18 cellular contexts compared by ENCODE assay signal in genomic region chr5:141668601-141669265, GRCh38. TPM values are rescaled to one million over a fixed set of nuclear protein-coding genes. Genes with fewer than 3 reads are reported as not detected.
DNase-seq lines count a peak whose midpoint lies in the region; ATAC-seq, FAIRE-seq and TF ChIP-seq lines count a peak whose summit lies in the region.
"Had no signal": no experiment of that assay in that cellular context is flagged by ENCODE, and none has a peak within 500 bp of the region (broad histone marks: within the 10 kb centered on the region; RNA-seq: fewer than 3 reads in every experiment).

No MANE protein-coding gene starts in this region.

- TF ChIP-seq POLR2A in GM12892 (IDR thresholded peaks at IDR 0.05; ENCODE audit: low read depth, low read length), result no peak

- POLR2A ChIA-PET in activated CD4-positive, alpha-beta T cell treated with anti-CD3 and anti-CD28 coated beads, Interleukin-2, amount 10 ng/mL, durations not matched to agents 7 days and 5 days (lab: Charles Lee), result no interaction called here

- CTCF ChIA-PET in activated CD4-positive, alpha-beta T cell treated with anti-CD3 and anti-CD28 coated beads, Interleukin-2, amount 10 ng/mL, durations not matched to agents 7 days and 5 days (lab: Charles Lee), result interaction anchor here (1.0 to 2.2 kb wide), 9 partner anchors 11 to 339 kb away, joined by 3 to 8 read pairs (median 6); partner anchors contain the start of genes DIAPH1, PCDH1 and RNF14

- no peaks in the 10 kb centered on the region for H3K9me3 Mint-ChIP-seq in activated CD4-positive, alpha-beta T cell treated with anti-CD3 and anti-CD28 coated beads, Interleukin-2, amount 10 ng/mL, durations not matched to agents 7 days and 5 days
- no peaks in the 10 kb centered on the region for H3K9me3 Mint-ChIP-seq in activated CD4-positive, alpha-beta T cell treated with anti-CD3 and anti-CD28 coated beads, Interleukin-2, amount 10 ng/mL, durations not matched to agents 24 days and 14 days
- H3K9me3 Mint-ChIP-seq: nephron had no signal

- no peak for ATAC-seq in GM18909 (IDR thresholded peaks at IDR 0.05; ENCODE audit: poor library complexity, unreplicated experiment)
- ATAC-seq: activated CD8-positive, alpha-beta memory T cell treated with anti-CD3 and anti-CD28 coated beads, Interleukin-2, amount 10 ng/mL, durations not matched to agents 7 days and 5 days had no signal

- FAIRE-seq in GM12892 (lab: Jason Lieb, UNC), result no peak
- FAIRE-seq: frontal cortex, RCC 7860 had no signal

- DNase-seq in activated CD4-positive, alpha-beta T cell treated with anti-CD3 and anti-CD28 coated beads, Interleukin-2, amount 10 ng/mL, durations not matched to agents 7 days and 5 days, result no peak
- no peak for DNase-seq in activated CD4-positive, alpha-beta T cell treated with anti-CD3 and anti-CD28 coated beads, Interleukin-2, amount 10 ng/mL, durations not matched to agents 24 days and 14 days
- DNase-seq in choroid plexus epithelial cell (ENCODE audit: low read depth) (peak; percentile 30), putamen (ENCODE audit: low spot score) (peak; percentile 84), GM12892 (ENCODE audit: insufficient read length) (no peak)
- DNase-seq: activated CD4-positive, alpha-beta T cell treated with anti-CD3 and anti-CD28 coated beads for 1 hour; activated CD8-positive, alpha-beta memory T cell treated with anti-CD3 and anti-CD28 coated beads, Interleukin-2, amount 10 ng/mL, durations not matched to agents 7 days and 5 days; COR-L47; DND-41; kidney glomerular epithelial cell; NCI-H2029 treated with DMSO at 0.1 percent for 48 hours; NCI-H446 treated with DMSO at 0.1 percent for 48 hours; SK-N-SH; T-helper 9 cell had no signal

- no peak overlapping the region for H3K4me3 Mint-ChIP-seq in activated CD4-positive, alpha-beta T cell treated with anti-CD3 and anti-CD28 coated beads, Interleukin-2, amount 10 ng/mL, durations not matched to agents 7 days and 5 days
- H3K4me3 Mint-ChIP-seq in activated CD4-positive, alpha-beta T cell treated with anti-CD3 and anti-CD28 coated beads, Interleukin-2, amount 10 ng/mL, durations not matched to agents 24 days and 14 days, result no peak overlapping the region
- H3K4me3 Mint-ChIP-seq: activated CD8-positive, alpha-beta memory T cell treated with anti-CD3 and anti-CD28 coated beads, Interleukin-2, amount 10 ng/mL, durations not matched to agents 7 days and 5 days; nephron had no signal

- H3K4me3 ChIP-seq in choroid plexus epithelial cell (ENCODE audit: low read depth, low read length), result no peak overlapping the region

- no peak for TF ChIP-seq CTCF in choroid plexus epithelial cell (conservative IDR thresholded peaks at IDR 0.05; ENCODE audit: low read depth, low read length)

- H3K36me3 Mint-ChIP-seq in activated CD4-positive, alpha-beta T cell treated with anti-CD3 and anti-CD28 coated beads, Interleukin-2, amount 10 ng/mL, durations not matched to agents 7 days and 5 days (ENCODE audit: low read depth), result no peaks in the 10 kb centered on the region
- peaks cover 2% of the 10 kb centered on the region for H3K36me3 Mint-ChIP-seq in activated CD4-positive, alpha-beta T cell treated with anti-CD3 and anti-CD28 coated beads, Interleukin-2, amount 10 ng/mL, durations not matched to agents 24 days and 14 days (ENCODE audit: low read depth)
- H3K36me3 Mint-ChIP-seq: activated CD8-positive, alpha-beta memory T cell treated with anti-CD3 and anti-CD28 coated beads, Interleukin-2, amount 10 ng/mL, durations not matched to agents 7 days and 5 days had no signal

- no peaks in the 10 kb centered on the region for H3K27me3 Mint-ChIP-seq in activated CD4-positive, alpha-beta T cell treated with anti-CD3 and anti-CD28 coated beads, Interleukin-2, amount 10 ng/mL, durations not matched to agents 7 days and 5 days
- H3K27me3 Mint-ChIP-seq in activated CD4-positive, alpha-beta T cell treated with anti-CD3 and anti-CD28 coated beads, Interleukin-2, amount 10 ng/mL, durations not matched to agents 24 days and 14 days, result no peaks in the 10 kb centered on the region
- H3K27me3 Mint-ChIP-seq: activated CD8-positive, alpha-beta memory T cell treated with anti-CD3 and anti-CD28 coated beads, Interleukin-2, amount 10 ng/mL, durations not matched to agents 7 days and 5 days had no signal

- H3K4me1 Mint-ChIP-seq in activated CD4-positive, alpha-beta T cell treated with anti-CD3 and anti-CD28 coated beads, Interleukin-2, amount 10 ng/mL, durations not matched to agents 7 days and 5 days, result peaks cover 7% of the 10 kb centered on the region
- H3K4me1 Mint-ChIP-seq in activated CD4-positive, alpha-beta T cell treated with anti-CD3 and anti-CD28 coated beads, Interleukin-2, amount 10 ng/mL, durations not matched to agents 24 days and 14 days, result peaks cover 4% of the 10 kb centered on the region
- H3K4me1 Mint-ChIP-seq: nephron had no signal

- peak overlapping the region; percentile 6 for H3K27ac Mint-ChIP-seq in activated CD4-positive, alpha-beta T cell treated with anti-CD3 and anti-CD28 coated beads, Interleukin-2, amount 10 ng/mL, durations not matched to agents 7 days and 5 days
- H3K27ac Mint-ChIP-seq in activated CD4-positive, alpha-beta T cell treated with anti-CD3 and anti-CD28 coated beads, Interleukin-2, amount 10 ng/mL, durations not matched to agents 24 days and 14 days, result no peak overlapping the region
- H3K27ac Mint-ChIP-seq: activated CD8-positive, alpha-beta memory T cell treated with anti-CD3 and anti-CD28 coated beads, Interleukin-2, amount 10 ng/mL, durations not matched to agents 7 days and 5 days; nephron had no signal

- intact Hi-C loops in activated CD4-positive, alpha-beta T cell treated with anti-CD3 and anti-CD28 coated beads, Interleukin-2, amount 10 ng/mL, durations not matched to agents 24 days and 14 days (cut with micrococcal nuclease), result loop anchor here (10.0 kb wide), 1 partner anchor 146 kb away; no protein-coding TSS in a partner anchor

RNA-seq across cellular contexts. Expression of gene ARAP3, which starts 13.3 kb away (rescaled TPM):
- 1 to 10 TPM; 4.2 to 4.6 TPM for total RNA-seq in activated CD4-positive, alpha-beta T cell treated with anti-CD3 and anti-CD28 coated beads, Interleukin-2, amount 10 ng/mL, durations not matched to agents 7 days and 5 days
- 9.2 and 10.9 TPM in 2 replicates for total RNA-seq in activated CD4-positive, alpha-beta T cell treated with anti-CD3 and anti-CD28 coated beads, Interleukin-2, amount 10 ng/mL, durations not matched to agents 24 days and 14 days
- polyA plus RNA-seq in GM12892 (2012; ENCODE audit: missing spikeins), result not detected

RNA-seq across cellular contexts. Expression of gene FCHSD1, which starts 17.5 kb away (rescaled TPM):
- 10 to 100 TPM; 58.0 to 59.3 TPM for total RNA-seq in activated CD4-positive, alpha-beta T cell treated with anti-CD3 and anti-CD28 coated beads, Interleukin-2, amount 10 ng/mL, durations not matched to agents 7 days and 5 days
- total RNA-seq in activated CD4-positive, alpha-beta T cell treated with anti-CD3 and anti-CD28 coated beads, Interleukin-2, amount 10 ng/mL, durations not matched to agents 24 days and 14 days, result 33.1 and 34.5 TPM in 2 replicates
- polyA plus RNA-seq in GM12892 (2012; ENCODE audit: missing spikeins), result 18.6 TPM

RNA-seq across cellular contexts. Expression of gene RELL2, which starts 31.9 kb away (rescaled TPM):
- 10 to 100 TPM; 25.1 to 26.9 TPM for total RNA-seq in activated CD4-positive, alpha-beta T cell treated with anti-CD3 and anti-CD28 coated beads, Interleukin-2, amount 10 ng/mL, durations not matched to agents 7 days and 5 days
- 24.1 TPM in 2 replicates for total RNA-seq in activated CD4-positive, alpha-beta T cell treated with anti-CD3 and anti-CD28 coated beads, Interleukin-2, amount 10 ng/mL, durations not matched to agents 24 days and 14 days
- polyA plus RNA-seq in GM12892 (2012; ENCODE audit: missing spikeins), result 3.8 TPM

RNA-seq across cellular contexts. Expression of gene HDAC3, which starts 32.1 kb away (rescaled TPM):
- 10 to 100 TPM; 70.2 to 73.9 TPM for total RNA-seq in activated CD4-positive, alpha-beta T cell treated with anti-CD3 and anti-CD28 coated beads, Interleukin-2, amount 10 ng/mL, durations not matched to agents 7 days and 5 days
- 88.1 and 92.3 TPM in 2 replicates for total RNA-seq in activated CD4-positive, alpha-beta T cell treated with anti-CD3 and anti-CD28 coated beads, Interleukin-2, amount 10 ng/mL, durations not matched to agents 24 days and 14 days
- 79.2 TPM for polyA plus RNA-seq in GM12892 (2012; ENCODE audit: missing spikeins)

RNA-seq across cellular contexts. Expression of gene DIAPH1, which starts 49.9 kb away (rescaled TPM):
- 100 to 1,000 TPM; 297 to 302 TPM for total RNA-seq in activated CD4-positive, alpha-beta T cell treated with anti-CD3 and anti-CD28 coated beads, Interleukin-2, amount 10 ng/mL, durations not matched to agents 7 days and 5 days
- 225 and 232 TPM in 2 replicates for total RNA-seq in activated CD4-positive, alpha-beta T cell treated with anti-CD3 and anti-CD28 coated beads, Interleukin-2, amount 10 ng/mL, durations not matched to agents 24 days and 14 days
- polyA plus RNA-seq in GM12892 (2012; ENCODE audit: missing spikeins), result 67.3 TPM

Comparison
In these comparisons a context has a peak if more than half of its experiments do, and no peak if none do; other contexts are left out.
1. DNase-seq: peak in choroid plexus epithelial cell (single experiment) and putamen (single experiment); none in activated CD4-positive, alpha-beta T cell treated with anti-CD3 and anti-CD28 coated beads, Interleukin-2, amount 10 ng/mL, durations not matched to agents 7 days and 5 days (single experiment), activated CD4-positive, alpha-beta T cell treated with anti-CD3 and anti-CD28 coated beads, Interleukin-2, amount 10 ng/mL, durations not matched to agents 24 days and 14 days (single experiment) and GM12892 (single experiment).